In genomic region chr10:74114041-74114448, GRCh38 we compare ENCODE assay signal across 13 cellular contexts. TPM values are rescaled to one million over a fixed set of nuclear protein-coding genes. Genes with fewer than 3 reads are reported as not detected.
DNase-seq lines count a peak whose midpoint lies in the region; ATAC-seq, FAIRE-seq and TF ChIP-seq lines count a peak whose summit lies in the region.
"Had no signal": no experiment of that assay in that cellular context is flagged by ENCODE, and none has a peak within 500 bp of the region (broad histone marks: within the 10 kb centered on the region; RNA-seq: fewer than 3 reads in every experiment).

No MANE protein-coding gene starts in this region.

- H3K9me3 ChIP-seq in T-helper 17 cell (ENCODE audit: control insufficient read depth, low read length, poor library complexity, severe bottlenecking): no peaks in the 10 kb centered on the region
- H3K9me3 ChIP-seq in neuronal stem cell (replicated peaks in 1 of 2; ENCODE audit: control insufficient read depth in 2 of 2, insufficient read depth in 1 of 2, low read depth in 1 of 2, low read length in 2 of 2): no peaks in the 10 kb centered on the region
- H3K9me3 ChIP-seq in colonic mucosa: no peaks in the 10 kb centered on the region
- H3K9me3 ChIP-seq in small intestine (ENCODE audit: control insufficient read depth, low read depth): no peaks in the 10 kb centered on the region
- H3K9me3 ChIP-seq: mucosa of descending colon had no signal

- ATAC-seq in T-helper 17 cell (no peak), T-cell (replicated peaks in 1 of 4) (no peak)
- ATAC-seq: mucosa of descending colon had no signal

- intact Hi-C loops in colonic mucosa (cut with DNase I): no loop called here

- H3K27ac ChIP-seq in neuronal stem cell (replicated peaks; ENCODE audit: low read length) (no peak overlapping the region), colonic mucosa (no peak overlapping the region), small intestine (ENCODE audit: low read depth in 1 of 2, low read length in 1 of 2) (no peak overlapping the region)

- in situ Hi-C loops in ACHN (cut with HindIII; ENCODE audit: low pct_ligation_motif_present, low pct_unique_long_range_greater_than_20kb, low sequenced_read_pairs): no loop called here

- no peak overlapping the region for H3K14ac ChIP-seq in neuronal stem cell (ENCODE audit: low read length)

- H3K27me3 Mint-ChIP-seq in T-helper 17 cell: no peaks in the 10 kb centered on the region
- no peaks in the 10 kb centered on the region for H3K27me3 Mint-ChIP-seq in T-cell

- H3K18ac ChIP-seq in neuronal stem cell (ENCODE audit: low read length): no peak overlapping the region

- no peak overlapping the region for H2BK5ac ChIP-seq in neuronal stem cell (ENCODE audit: low read length)

- no peak overlapping the region for H2BK12ac ChIP-seq in neuronal stem cell (ENCODE audit: low read length)

- H3K4me1 ChIP-seq in neuronal stem cell (ENCODE audit: control insufficient read depth in 2 of 2, insufficient read depth in 1 of 2, low read depth in 1 of 2, low read length in 2 of 2) (no peaks in the 10 kb centered on the region), colonic mucosa (no peaks in the 10 kb centered on the region), small intestine (ENCODE audit: control insufficient read depth in 2 of 2, insufficient read depth in 1 of 2, low read depth in 1 of 2, low read length in 1 of 2) (no peaks in the 10 kb centered on the region)

- H3K4me1 Mint-ChIP-seq in T-helper 17 cell: peaks cover 8% of the 10 kb centered on the region
- H3K4me1 Mint-ChIP-seq in T-cell: peaks cover 2 to 11% (median 6%) of the 10 kb centered on the region in 3 donors

- no peak overlapping the region for H3K4me2 ChIP-seq in neuronal stem cell (ENCODE audit: insufficient read depth, low read length, poor library complexity, severe bottlenecking)

- H2BK15ac ChIP-seq in neuronal stem cell (ENCODE audit: low read length): no peak overlapping the region

- H3K4me3 ChIP-seq in fibroblast of mammary gland (ENCODE audit: control insufficient read depth, low read depth, low read length) (no peak overlapping the region), neuronal stem cell (ENCODE audit: low read length in 2 of 2) (no peak overlapping the region), colonic mucosa (no peak overlapping the region), small intestine (ENCODE audit: low read depth in 1 of 2, low read length in 2 of 2) (no peak overlapping the region)
- H3K4me3 ChIP-seq: mucosa of descending colon had no signal

- TF ChIP-seq CTCF in fibroblast of mammary gland (conservative IDR thresholded peaks at IDR 0.05; ENCODE audit: control insufficient read depth, insufficient read depth, low read depth, low read length) (no peak), colonic mucosa (IDR thresholded peaks at IDR 0.05) (no peak)

- DNase-seq in ACHN: peak; percentile 34
- no peak for DNase-seq in T-helper 17 cell
- peak; percentile 37 for DNase-seq in fibroblast of mammary gland (ENCODE audit: low read depth)
- no peak for DNase-seq in neuronal stem cell (ENCODE audit: low spot score)
- DNase-seq in NCI-H526 treated with DMSO at 0.1 percent for 48 hours (lab: John Stamatoyannopoulos, UW): no peak
- DNase-seq in colonic mucosa: no peak
- no peak for DNase-seq in T-cell
- no peak for DNase-seq in small intestine
- DNase-seq: activated CD4-positive, alpha-beta T cell treated with anti-CD3 and anti-CD28 coated beads, Interleukin-2, amount 50 U/mL, for 1 hour; effector CD4-positive, alpha-beta T cell; Karpas-422; mucosa of descending colon; NCI-H2029 had no signal

- no peaks in the 10 kb centered on the region for H3K9me3 Mint-ChIP-seq in T-cell

- H3K4ac ChIP-seq in neuronal stem cell (ENCODE audit: low read length): no peak overlapping the region

- POLR2A ChIA-PET in T-cell (lab: Charles Lee): no interaction called here

- H2BK120ac ChIP-seq in neuronal stem cell (ENCODE audit: low read depth, low read length): no peak overlapping the region

- H3K27ac Mint-ChIP-seq in T-helper 17 cell: peak overlapping the region; percentile 87
- H3K27ac Mint-ChIP-seq in T-cell: peak overlapping the region in 1 of 2 donors; percentile 44

- no peak overlapping the region for H3K9ac ChIP-seq in neuronal stem cell (ENCODE audit: low read depth, low read length, poor library complexity)
- H3K9ac ChIP-seq in colonic mucosa (ENCODE audit: low read depth in 2 of 2, low read length in 2 of 2): no peak overlapping the region

- H3K4me3 Mint-ChIP-seq in T-helper 17 cell (no peak overlapping the region), T-cell (no peak overlapping the region)

- peaks cover 12% of the 10 kb centered on the region for H3K36me3 Mint-ChIP-seq in T-helper 17 cell (ENCODE audit: low read depth)
- H3K36me3 Mint-ChIP-seq in T-cell: peaks cover 79% of the 10 kb centered on the region

- H2AK5ac ChIP-seq in neuronal stem cell (ENCODE audit: low read depth, low read length): no peak overlapping the region

- H4K8ac ChIP-seq in neuronal stem cell (ENCODE audit: low read depth, low read length): no peak overlapping the region

- H3K79me1 ChIP-seq in neuronal stem cell (ENCODE audit: low read depth, low read length): peaks cover 6% of the 10 kb centered on the region

- H3K27me3 ChIP-seq in neuronal stem cell (ENCODE audit: control insufficient read depth in 3 of 3, insufficient read depth in 3 of 3, low read depth in 1 of 3, low read length in 3 of 3): no peaks in the 10 kb centered on the region
- no peaks in the 10 kb centered on the region for H3K27me3 ChIP-seq in colonic mucosa
- no peaks in the 10 kb centered on the region for H3K27me3 ChIP-seq in small intestine (ENCODE audit: control insufficient read depth in 2 of 2, insufficient read depth in 2 of 2, low read length in 2 of 2)

- H4K91ac ChIP-seq in neuronal stem cell (ENCODE audit: low read depth, low read length, poor library complexity): no peak overlapping the region

- FAIRE-seq in small intestine (lab: Jason Lieb, UNC): no peak

- 100% methylated on average over 1 of the region's 12 CpGs; no CpG with 5 or more reads in 1 of the 2 donors for WGBS in neuronal stem cell (ENCODE audit: extremely low coverage in 2 of 2, insufficient read length in 2 of 2, insufficient replicate concordance in 1 of 2), 2 donors
- 85 to 88% (median 88%) methylated on average over 12 of the region's 12 CpGs for WGBS in small intestine, 3 donors

- peak overlapping the region; percentile 28 for H3K23ac ChIP-seq in neuronal stem cell (ENCODE audit: low read depth, low read length, poor library complexity)

- no peak overlapping the region for H2AFZ ChIP-seq in neuronal stem cell (ENCODE audit: low read length)

- H3K36me3 ChIP-seq in neuronal stem cell (replicated peaks in 1 of 2; ENCODE audit: control insufficient read depth in 2 of 2, insufficient read depth in 2 of 2, low read length in 2 of 2) (peaks cover 73 to 100% of the 10 kb centered on the region in 2 donors), colonic mucosa (peaks cover 36% of the 10 kb centered on the region), small intestine (ENCODE audit: control insufficient read depth in 2 of 2, insufficient read depth in 2 of 2, low read length in 2 of 2) (peaks cover 25 to 34% of the 10 kb centered on the region in 2 donors)

- CTCF ChIA-PET in T-cell (lab: Charles Lee): no interaction called here

RNA-seq across cellular contexts. Expression of gene AP3M1, which starts 36.6 kb away (rescaled TPM):
- total RNA-seq in T-helper 17 cell (10 to 100 TPM; 21.1 to 27.8 TPM), colonic mucosa (10 to 100 TPM; 30.5 to 31.7 TPM), T-cell (10 to 100 TPM; 25.8 to 37.1 (median 33.9) TPM)
- 37.3 TPM for polyA plus RNA-seq in neuronal stem cell (2013, experiment 1 of 2)
- polyA plus RNA-seq in neuronal stem cell (2013, experiment 2 of 2): 36.7 TPM
- polyA plus RNA-seq in small intestine: 10 to 100 TPM in 2 of 3 donors, 1 to 10 TPM in 1; 9.7 to 17.5 (median 10.1) TPM

RNA-seq across cellular contexts. Expression of gene ADK, which starts 37.0 kb away (rescaled TPM):
- total RNA-seq in T-helper 17 cell (10 to 100 TPM; 34.7 to 36.8 TPM), colonic mucosa (10 to 100 TPM; 20.2 to 27.6 TPM), T-cell (10 to 100 TPM; 20.7 to 32.8 (median 23.6) TPM)
- 29.5 TPM for polyA plus RNA-seq in neuronal stem cell (2013, experiment 1 of 2)
- 28.1 TPM for polyA plus RNA-seq in neuronal stem cell (2013, experiment 2 of 2)
- 10 to 100 TPM in 1 of 3 donors, 1 to 10 TPM in 2; 7.2 to 24.9 (median 7.3) TPM for polyA plus RNA-seq in small intestine

Comparison
In these comparisons a context has a peak if more than half of its experiments do, and no peak if none do; other contexts are left out.
1. DNase-seq: peak in ACHN (single experiment) and fibroblast of mammary gland (single experiment); none in T-helper 17 cell (0 of 3), neuronal stem cell (single experiment), NCI-H526 treated with DMSO at 0.1 percent for 48 hours (single experiment), colonic mucosa (single experiment), T-cell (0 of 34) and small intestine (single experiment).